Comparison of ENCODE assay signal across 20 cellular contexts in the genomic region with DNA sequence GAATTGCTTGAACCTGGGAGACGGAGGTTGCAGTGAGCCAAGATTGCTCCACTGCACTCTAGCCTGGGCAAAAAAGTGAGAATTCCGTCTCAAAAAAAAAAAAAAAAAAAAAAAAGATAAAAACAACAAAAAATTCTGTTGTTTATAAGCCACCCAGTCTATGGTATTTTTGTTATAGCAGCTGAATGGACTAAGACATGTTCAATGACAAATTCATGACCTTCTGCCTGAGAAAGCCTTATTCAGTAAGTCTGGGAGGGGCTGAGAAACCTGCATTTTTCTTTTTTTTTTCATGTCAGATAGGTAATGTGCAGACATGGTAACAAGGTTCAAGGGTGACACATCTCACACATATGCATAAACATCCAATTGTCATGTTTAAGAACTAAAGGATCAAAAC.
"Had no signal": no experiment of that assay in that cellular context is flagged by ENCODE, and none has a peak within 500 bp of the region (broad histone marks: within the 10 kb centered on the region; RNA-seq: fewer than 3 reads in every experiment).

No MANE protein-coding gene starts in this region.

- H3K4me3 Mint-ChIP-seq: IgD-negative memory B cell had no signal

- H3K4me3 ChIP-seq: SJCRH30 had no signal

- H3K27me3 ChIP-seq: SJCRH30 had no signal

- H3K9me3 Mint-ChIP-seq: IgD-negative memory B cell had no signal

- H3K27ac Mint-ChIP-seq: IgD-negative memory B cell had no signal

- H3K27me3 Mint-ChIP-seq: IgD-negative memory B cell had no signal

- H3K4me1 Mint-ChIP-seq: IgD-negative memory B cell had no signal

- H3K4me1 ChIP-seq: SJCRH30 had no signal

- DNase-seq: KBM-7; MV-4-11; NCI-H1048; NCI-H1105; NCI-H1417; NCI-H1436 treated with DMSO at 0.1 percent for 48 hours; NCI-H1694; NCI-H187 treated with DMSO at 0.1 percent for 48 hours; NCI-H2029 treated with DMSO at 0.1 percent for 48 hours; NCI-H2171 treated with DMSO at 0.1 percent for 48 hours; NCI-H345; NCI-H446 treated with DMSO at 0.1 percent for 48 hours; NCI-H524; NCI-H526 treated with DMSO at 0.1 percent for 48 hours; NCI-H748 treated with DMSO at 0.1 percent for 48 hours; NK-92 treated with Interleukin-12 subunit alpha and Interleukin-12 subunit beta, amount 100 ng/mL, for 24 hours; PC-3; SHP77 treated with DMSO at 0.1 percent for 48 hours; SJCRH30 had no signal

- H3K27ac ChIP-seq: SJCRH30 had no signal

- H3K9me3 ChIP-seq: SJCRH30 had no signal

- H3K36me3 ChIP-seq: SJCRH30 had no signal
